Comparison of ENCODE assay signal across 1 cellular context in the genomic region with DNA sequence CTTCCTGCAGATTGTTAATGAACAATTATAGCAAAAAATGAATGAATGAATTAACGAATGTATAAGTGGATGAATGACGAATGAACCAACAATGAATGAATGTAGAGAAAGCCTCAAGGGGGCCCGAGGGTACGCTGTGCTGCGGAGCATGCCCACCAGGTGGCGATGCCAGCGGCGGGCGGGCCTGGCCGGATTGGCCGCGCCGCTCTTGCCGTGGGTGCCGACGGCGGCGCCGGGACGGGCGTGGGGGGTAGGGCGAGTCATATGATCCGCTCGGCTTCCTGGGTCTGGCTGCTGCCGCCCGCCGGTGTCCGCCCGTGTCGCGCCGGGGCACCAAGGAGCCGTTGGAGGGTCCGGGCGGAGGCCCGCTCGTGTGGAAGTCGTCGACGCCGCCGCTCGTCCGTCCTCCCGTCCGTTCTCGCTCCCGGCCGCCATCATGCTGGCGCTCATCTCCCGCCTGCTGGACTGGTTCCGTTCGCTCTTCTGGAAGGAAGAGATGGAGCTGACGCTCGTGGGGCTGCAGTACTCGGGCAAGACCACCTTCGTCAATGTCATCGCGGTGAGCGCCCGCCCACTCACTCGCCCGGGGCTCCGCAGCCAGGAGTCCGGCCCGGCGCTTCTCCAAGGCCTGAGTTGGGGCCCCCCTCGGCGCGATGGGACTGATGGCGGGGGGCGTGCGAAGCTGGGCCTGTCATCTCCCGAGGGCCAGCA.
TF ChIP-seq lines count a peak whose summit lies in the region.

A gene (plus strand): TSS at position 263 of the 711 bp plus-strand sequence. CDS start 174 bp downstream, at position 437.

TF ChIP-seq in HepG2, 621 proteins besides CTCF, POLR2A, EP300 and RAD21 (continued from another document and continues in another):
- TF ChIP-seq, protein P1, sequence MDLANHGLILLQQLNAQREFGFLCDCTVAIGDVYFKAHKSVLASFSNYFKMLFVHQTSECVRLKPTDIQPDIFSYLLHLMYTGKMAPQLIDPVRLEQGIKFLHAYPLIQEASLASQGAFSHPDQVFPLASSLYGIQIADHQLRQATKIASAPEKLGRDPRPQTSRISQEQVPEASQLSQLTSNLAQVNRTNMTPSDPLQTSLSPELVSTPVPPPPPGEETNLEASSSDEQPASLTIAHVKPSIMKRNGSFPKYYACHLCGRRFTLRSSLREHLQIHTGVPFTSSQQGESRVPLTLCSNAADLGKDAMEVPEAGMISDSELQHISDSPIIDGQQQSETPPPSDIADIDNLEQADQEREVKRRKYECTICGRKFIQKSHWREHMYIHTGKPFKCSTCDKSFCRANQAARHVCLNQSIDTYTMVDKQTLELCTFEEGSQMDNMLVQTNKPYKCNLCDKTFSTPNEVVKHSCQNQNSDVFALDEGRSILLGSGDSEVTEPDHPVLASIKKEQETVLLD (CRISPR knock-in tag; IDR thresholded peaks at IDR 0.05; ENCODE audit: low read depth), result peak; percentile 87
- TF ChIP-seq AHR (CRISPR knock-in tag; IDR thresholded peaks at IDR 0.05), result no peak
- TF ChIP-seq ATRX (CRISPR knock-in tag; IDR thresholded peaks at IDR 0.05; ENCODE audit: borderline replicate concordance), result no peak
- peak; percentile 60 for TF ChIP-seq ETV5 (CRISPR knock-in tag; IDR thresholded peaks at IDR 0.05; ENCODE audit: borderline replicate concordance)
- TF ChIP-seq SMARCE1 (IDR thresholded peaks at IDR 0.05; ENCODE audit: borderline replicate concordance), result no peak
- peak; percentile 71 for TF ChIP-seq FOXA3 (CRISPR knock-in tag; IDR thresholded peaks at IDR 0.05)
- TF ChIP-seq RELA (CRISPR knock-in tag; IDR thresholded peaks at IDR 0.05), result no peak
- no peak for TF ChIP-seq RFX5 (IDR thresholded peaks at IDR 0.05; ENCODE audit: low read depth, low read length)
- TF ChIP-seq SALL2 (CRISPR knock-in tag; IDR thresholded peaks at IDR 0.05), result peak; percentile 94
- no peak; the same call in 1 of the 2 replicates for TF ChIP-seq ZNF605 (CRISPR knock-in tag; IDR thresholded peaks at IDR 0.05)
- TF ChIP-seq, protein P2, sequence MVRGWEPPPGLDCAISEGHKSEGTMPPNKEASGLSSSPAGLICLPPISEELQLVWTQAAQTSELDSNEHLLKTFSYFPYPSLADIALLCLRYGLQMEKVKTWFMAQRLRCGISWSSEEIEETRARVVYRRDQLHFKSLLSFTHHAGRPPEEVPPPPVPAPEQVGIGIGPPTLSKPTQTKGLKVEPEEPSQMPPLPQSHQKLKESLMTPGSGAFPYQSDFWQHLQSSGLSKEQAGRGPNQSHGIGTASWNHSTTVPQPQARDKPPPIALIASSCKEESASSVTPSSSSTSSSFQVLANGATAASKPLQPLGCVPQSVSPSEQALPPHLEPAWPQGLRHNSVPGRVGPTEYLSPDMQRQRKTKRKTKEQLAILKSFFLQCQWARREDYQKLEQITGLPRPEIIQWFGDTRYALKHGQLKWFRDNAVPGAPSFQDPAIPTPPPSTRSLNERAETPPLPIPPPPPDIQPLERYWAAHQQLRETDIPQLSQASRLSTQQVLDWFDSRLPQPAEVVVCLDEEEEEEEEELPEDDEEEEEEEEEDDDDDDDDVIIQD (CRISPR knock-in tag; IDR thresholded peaks at IDR 0.05; ENCODE audit: low read depth), result peak; percentile 61; the same call in 1 of the 2 replicates
- no peak for TF ChIP-seq ZNF615 (CRISPR knock-in tag; IDR thresholded peaks at IDR 0.05; ENCODE audit: borderline replicate concordance)
- peak; percentile 36; the same call in 1 of the 2 replicates for TF ChIP-seq NAIF1 (CRISPR knock-in tag; IDR thresholded peaks at IDR 0.05; ENCODE audit: borderline replicate concordance)
- TF ChIP-seq ZNF713 (CRISPR knock-in tag; IDR thresholded peaks at IDR 0.05), result no peak
- TF ChIP-seq, protein P3, sequence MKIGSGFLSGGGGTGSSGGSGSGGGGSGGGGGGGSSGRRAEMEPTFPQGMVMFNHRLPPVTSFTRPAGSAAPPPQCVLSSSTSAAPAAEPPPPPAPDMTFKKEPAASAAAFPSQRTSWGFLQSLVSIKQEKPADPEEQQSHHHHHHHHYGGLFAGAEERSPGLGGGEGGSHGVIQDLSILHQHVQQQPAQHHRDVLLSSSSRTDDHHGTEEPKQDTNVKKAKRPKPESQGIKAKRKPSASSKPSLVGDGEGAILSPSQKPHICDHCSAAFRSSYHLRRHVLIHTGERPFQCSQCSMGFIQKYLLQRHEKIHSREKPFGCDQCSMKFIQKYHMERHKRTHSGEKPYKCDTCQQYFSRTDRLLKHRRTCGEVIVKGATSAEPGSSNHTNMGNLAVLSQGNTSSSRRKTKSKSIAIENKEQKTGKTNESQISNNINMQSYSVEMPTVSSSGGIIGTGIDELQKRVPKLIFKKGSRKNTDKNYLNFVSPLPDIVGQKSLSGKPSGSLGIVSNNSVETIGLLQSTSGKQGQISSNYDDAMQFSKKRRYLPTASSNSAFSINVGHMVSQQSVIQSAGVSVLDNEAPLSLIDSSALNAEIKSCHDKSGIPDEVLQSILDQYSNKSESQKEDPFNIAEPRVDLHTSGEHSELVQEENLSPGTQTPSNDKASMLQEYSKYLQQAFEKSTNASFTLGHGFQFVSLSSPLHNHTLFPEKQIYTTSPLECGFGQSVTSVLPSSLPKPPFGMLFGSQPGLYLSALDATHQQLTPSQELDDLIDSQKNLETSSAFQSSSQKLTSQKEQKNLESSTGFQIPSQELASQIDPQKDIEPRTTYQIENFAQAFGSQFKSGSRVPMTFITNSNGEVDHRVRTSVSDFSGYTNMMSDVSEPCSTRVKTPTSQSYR (CRISPR knock-in tag; IDR thresholded peaks at IDR 0.05; ENCODE audit: borderline replicate concordance), result peak; percentile 99
- TF ChIP-seq, protein P4, sequence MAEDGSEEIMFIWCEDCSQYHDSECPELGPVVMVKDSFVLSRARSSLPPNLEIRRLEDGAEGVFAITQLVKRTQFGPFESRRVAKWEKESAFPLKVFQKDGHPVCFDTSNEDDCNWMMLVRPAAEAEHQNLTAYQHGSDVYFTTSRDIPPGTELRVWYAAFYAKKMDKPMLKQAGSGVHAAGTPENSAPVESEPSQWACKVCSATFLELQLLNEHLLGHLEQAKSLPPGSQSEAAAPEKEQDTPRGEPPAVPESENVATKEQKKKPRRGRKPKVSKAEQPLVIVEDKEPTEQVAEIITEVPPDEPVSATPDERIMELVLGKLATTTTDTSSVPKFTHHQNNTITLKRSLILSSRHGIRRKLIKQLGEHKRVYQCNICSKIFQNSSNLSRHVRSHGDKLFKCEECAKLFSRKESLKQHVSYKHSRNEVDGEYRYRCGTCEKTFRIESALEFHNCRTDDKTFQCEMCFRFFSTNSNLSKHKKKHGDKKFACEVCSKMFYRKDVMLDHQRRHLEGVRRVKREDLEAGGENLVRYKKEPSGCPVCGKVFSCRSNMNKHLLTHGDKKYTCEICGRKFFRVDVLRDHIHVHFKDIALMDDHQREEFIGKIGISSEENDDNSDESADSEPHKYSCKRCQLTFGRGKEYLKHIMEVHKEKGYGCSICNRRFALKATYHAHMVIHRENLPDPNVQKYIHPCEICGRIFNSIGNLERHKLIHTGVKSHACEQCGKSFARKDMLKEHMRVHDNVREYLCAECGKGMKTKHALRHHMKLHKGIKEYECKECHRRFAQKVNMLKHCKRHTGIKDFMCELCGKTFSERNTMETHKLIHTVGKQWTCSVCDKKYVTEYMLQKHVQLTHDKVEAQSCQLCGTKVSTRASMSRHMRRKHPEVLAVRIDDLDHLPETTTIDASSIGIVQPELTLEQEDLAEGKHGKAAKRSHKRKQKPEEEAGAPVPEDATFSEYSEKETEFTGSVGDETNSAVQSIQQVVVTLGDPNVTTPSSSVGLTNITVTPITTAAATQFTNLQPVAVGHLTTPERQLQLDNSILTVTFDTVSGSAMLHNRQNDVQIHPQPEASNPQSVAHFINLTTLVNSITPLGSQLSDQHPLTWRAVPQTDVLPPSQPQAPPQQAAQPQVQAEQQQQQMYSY (CRISPR knock-in tag; IDR thresholded peaks at IDR 0.05), result peak; percentile 20; the same call in 1 of the 2 replicates
- TF ChIP-seq PTBP1 (IDR thresholded peaks at IDR 0.05; ENCODE audit: low read depth, low read length, poor library complexity, severe bottlenecking), result no peak
- 0 out of 2 replicates have a peak, but pooled peaks have one; percentile 65 for TF ChIP-seq ZFAT (CRISPR knock-in tag; conservative IDR thresholded peaks at IDR 0.05)
- TF ChIP-seq ZKSCAN5 (CRISPR knock-in tag; IDR thresholded peaks at IDR 0.05), result no peak
- no peak for TF ChIP-seq ZBTB1 (CRISPR knock-in tag; IDR thresholded peaks at IDR 0.05; ENCODE audit: borderline replicate concordance)
- no peak for TF ChIP-seq HNRNPH1 (optimal IDR thresholded peaks at IDR 0.05; ENCODE audit: low read depth, low read length)
- TF ChIP-seq, protein P5, sequence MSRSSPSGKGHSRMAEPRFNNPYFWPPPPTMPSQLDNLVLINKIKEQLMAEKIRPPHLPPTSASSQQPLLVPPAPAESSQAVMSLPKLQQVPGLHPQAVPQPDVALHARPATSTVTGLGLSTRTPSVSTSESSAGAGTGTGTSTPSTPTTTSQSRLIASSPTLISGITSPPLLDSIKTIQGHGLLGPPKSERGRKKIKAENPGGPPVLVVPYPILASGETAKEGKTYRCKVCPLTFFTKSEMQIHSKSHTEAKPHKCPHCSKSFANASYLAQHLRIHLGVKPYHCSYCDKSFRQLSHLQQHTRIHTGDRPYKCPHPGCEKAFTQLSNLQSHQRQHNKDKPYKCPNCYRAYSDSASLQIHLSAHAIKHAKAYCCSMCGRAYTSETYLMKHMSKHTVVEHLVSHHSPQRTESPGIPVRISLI (CRISPR knock-in tag; IDR thresholded peaks at IDR 0.05; ENCODE audit: borderline replicate concordance), result no peak
- TF ChIP-seq ZFP36 (IDR thresholded peaks at IDR 0.05; ENCODE audit: borderline replicate concordance, low read depth, low read length, partially characterized antibody), result no peak
- peak; percentile 77; the same call in 1 of the 2 replicates for TF ChIP-seq ZNF724P (CRISPR knock-in tag; IDR thresholded peaks at IDR 0.05; ENCODE audit: borderline replicate concordance)
- TF ChIP-seq ZEB1 (IDR thresholded peaks at IDR 0.05; ENCODE audit: insufficient replicate concordance, low read depth), result no peak
- TF ChIP-seq ZNF614 (CRISPR knock-in tag; IDR thresholded peaks at IDR 0.05; ENCODE audit: borderline replicate concordance), result peak; percentile 89
- TF ChIP-seq, protein P6, sequence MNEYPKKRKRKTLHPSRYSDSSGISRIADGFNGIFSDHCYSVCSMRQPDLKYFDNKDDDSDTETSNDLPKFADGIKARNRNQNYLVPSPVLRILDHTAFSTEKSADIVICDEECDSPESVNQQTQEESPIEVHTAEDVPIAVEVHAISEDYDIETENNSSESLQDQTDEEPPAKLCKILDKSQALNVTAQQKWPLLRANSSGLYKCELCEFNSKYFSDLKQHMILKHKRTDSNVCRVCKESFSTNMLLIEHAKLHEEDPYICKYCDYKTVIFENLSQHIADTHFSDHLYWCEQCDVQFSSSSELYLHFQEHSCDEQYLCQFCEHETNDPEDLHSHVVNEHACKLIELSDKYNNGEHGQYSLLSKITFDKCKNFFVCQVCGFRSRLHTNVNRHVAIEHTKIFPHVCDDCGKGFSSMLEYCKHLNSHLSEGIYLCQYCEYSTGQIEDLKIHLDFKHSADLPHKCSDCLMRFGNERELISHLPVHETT (CRISPR knock-in tag; conservative IDR thresholded peaks at IDR 0.05), result peak; percentile 62; the same call in 1 of the 2 replicates
- TF ChIP-seq, protein P7, sequence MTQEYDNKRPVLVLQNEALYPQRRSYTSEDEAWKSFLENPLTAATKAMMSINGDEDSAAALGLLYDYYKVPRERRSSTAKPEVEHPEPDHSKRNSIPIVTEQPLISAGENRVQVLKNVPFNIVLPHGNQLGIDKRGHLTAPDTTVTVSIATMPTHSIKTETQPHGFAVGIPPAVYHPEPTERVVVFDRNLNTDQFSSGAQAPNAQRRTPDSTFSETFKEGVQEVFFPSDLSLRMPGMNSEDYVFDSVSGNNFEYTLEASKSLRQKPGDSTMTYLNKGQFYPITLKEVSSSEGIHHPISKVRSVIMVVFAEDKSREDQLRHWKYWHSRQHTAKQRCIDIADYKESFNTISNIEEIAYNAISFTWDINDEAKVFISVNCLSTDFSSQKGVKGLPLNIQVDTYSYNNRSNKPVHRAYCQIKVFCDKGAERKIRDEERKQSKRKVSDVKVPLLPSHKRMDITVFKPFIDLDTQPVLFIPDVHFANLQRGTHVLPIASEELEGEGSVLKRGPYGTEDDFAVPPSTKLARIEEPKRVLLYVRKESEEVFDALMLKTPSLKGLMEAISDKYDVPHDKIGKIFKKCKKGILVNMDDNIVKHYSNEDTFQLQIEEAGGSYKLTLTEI (CRISPR knock-in tag; conservative IDR thresholded peaks at IDR 0.05), result no peak
- TF ChIP-seq, protein P8, sequence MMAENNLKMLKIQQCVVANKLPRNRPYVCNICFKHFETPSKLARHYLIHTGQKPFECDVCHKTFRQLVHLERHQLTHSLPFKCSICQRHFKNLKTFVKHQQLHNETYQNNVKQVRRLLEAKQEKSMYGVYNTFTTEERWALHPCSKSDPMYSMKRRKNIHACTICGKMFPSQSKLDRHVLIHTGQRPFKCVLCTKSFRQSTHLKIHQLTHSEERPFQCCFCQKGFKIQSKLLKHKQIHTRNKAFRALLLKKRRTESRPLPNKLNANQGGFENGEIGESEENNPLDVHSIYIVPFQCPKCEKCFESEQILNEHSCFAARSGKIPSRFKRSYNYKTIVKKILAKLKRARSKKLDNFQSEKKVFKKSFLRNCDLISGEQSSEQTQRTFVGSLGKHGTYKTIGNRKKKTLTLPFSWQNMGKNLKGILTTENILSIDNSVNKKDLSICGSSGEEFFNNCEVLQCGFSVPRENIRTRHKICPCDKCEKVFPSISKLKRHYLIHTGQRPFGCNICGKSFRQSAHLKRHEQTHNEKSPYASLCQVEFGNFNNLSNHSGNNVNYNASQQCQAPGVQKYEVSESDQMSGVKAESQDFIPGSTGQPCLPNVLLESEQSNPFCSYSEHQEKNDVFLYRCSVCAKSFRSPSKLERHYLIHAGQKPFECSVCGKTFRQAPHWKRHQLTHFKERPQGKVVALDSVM (CRISPR knock-in tag; IDR thresholded peaks at IDR 0.05), result no peak; the same call in 1 of the 2 replicates
- TF ChIP-seq ONECUT2 (CRISPR knock-in tag; IDR thresholded peaks at IDR 0.05), result no peak
- TF ChIP-seq, protein P9, sequence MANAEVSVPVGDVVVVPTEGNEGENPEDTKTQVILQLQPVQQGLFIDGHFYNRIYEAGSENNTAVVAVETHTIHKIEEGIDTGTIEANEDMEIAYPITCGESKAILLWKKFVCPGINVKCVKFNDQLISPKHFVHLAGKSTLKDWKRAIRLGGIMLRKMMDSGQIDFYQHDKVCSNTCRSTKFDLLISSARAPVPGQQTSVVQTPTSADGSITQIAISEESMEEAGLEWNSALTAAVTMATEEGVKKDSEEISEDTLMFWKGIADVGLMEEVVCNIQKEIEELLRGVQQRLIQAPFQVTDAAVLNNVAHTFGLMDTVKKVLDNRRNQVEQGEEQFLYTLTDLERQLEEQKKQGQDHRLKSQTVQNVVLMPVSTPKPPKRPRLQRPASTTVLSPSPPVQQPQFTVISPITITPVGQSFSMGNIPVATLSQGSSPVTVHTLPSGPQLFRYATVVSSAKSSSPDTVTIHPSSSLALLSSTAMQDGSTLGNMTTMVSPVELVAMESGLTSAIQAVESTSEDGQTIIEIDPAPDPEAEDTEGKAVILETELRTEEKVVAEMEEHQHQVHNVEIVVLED (CRISPR knock-in tag; IDR thresholded peaks at IDR 0.05; ENCODE audit: borderline replicate concordance), result peak; percentile 100
- no peak for TF ChIP-seq SNAPC2 (CRISPR knock-in tag; IDR thresholded peaks at IDR 0.05)
- TF ChIP-seq ERF (CRISPR knock-in tag; IDR thresholded peaks at IDR 0.05), result peak; percentile 89
- TF ChIP-seq NRL (CRISPR knock-in tag; IDR thresholded peaks at IDR 0.05; ENCODE audit: borderline replicate concordance), result peak; percentile 75; the same call in 1 of the 2 replicates
- no peak; the same call in 1 of the 2 replicates for TF ChIP-seq PPARG (CRISPR knock-in tag; conservative IDR thresholded peaks at IDR 0.05)
- TF ChIP-seq ZNF557 (CRISPR knock-in tag; IDR thresholded peaks at IDR 0.05), result no peak
- peak; percentile 84 for TF ChIP-seq ZNF547 (CRISPR knock-in tag; IDR thresholded peaks at IDR 0.05)
- no peak for TF ChIP-seq ZNF670 (CRISPR knock-in tag; IDR thresholded peaks at IDR 0.05; ENCODE audit: borderline replicate concordance)
- TF ChIP-seq ZNF496 (CRISPR knock-in tag; IDR thresholded peaks at IDR 0.05; ENCODE audit: insufficient replicate concordance), result no peak
